22 cellular contexts compared by ENCODE assay signal in the genomic region with DNA sequence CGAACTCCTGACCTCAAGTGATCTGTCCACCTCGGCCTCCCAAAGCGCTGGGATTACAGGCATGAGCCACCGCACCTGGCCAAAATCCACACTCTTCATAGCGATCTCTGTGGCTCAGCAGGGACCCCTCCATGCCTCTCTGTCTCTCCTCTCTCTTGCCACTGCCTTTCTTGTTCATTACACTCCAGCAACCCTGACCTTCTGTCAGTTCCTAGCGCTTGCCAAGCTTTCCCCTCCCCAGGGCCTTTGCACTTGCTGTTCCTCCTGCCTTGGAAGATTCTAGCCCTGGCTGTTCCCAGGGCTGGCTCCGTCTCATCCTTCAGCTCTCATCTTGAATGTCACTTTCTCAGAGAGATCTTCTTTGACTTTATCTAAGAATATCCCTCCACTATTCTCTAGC. TPM values are rescaled to one million over a fixed set of nuclear protein-coding genes. Genes with fewer than 3 reads are reported as not detected.
"Had no signal": no experiment of that assay in that cellular context is flagged by ENCODE, and none has a peak within 500 bp of the region (broad histone marks: within the 10 kb centered on the region; RNA-seq: fewer than 3 reads in every experiment).

No MANE protein-coding gene starts in this region.

- H3K4me1 ChIP-seq: uterus had no signal

- H3K9me3 ChIP-seq: body of pancreas, neutrophil, stomach, transverse colon, uterus had no signal

- H3K4me3 ChIP-seq: body of pancreas, coronary artery, stomach, transverse colon, uterus had no signal

- H3K9me3 Mint-ChIP-seq: activated T-cell treated with anti-CD3 and anti-CD28 coated beads, Interleukin-2, amount 50 U/mL, for 72 hours; nephron progenitor cell had no signal

- ATAC-seq: activated CD8-positive, alpha-beta memory T cell treated with anti-CD3 and anti-CD28 coated beads, Interleukin-2, amount 10 ng/mL, durations not matched to agents 7 days and 5 days; activated CD8-positive, alpha-beta T cell treated with anti-CD3 and anti-CD28 coated beads, Interleukin-2, amount 10 ng/mL, durations not matched to agents 7 days and 5 days; body of pancreas; sciatic nerve had no signal

- H3K27me3 Mint-ChIP-seq: activated CD4-positive, alpha-beta T cell treated with anti-CD3 and anti-CD28 coated beads for 36 hours; activated naive CD8-positive, alpha-beta T cell; stimulated activated naive B cell treated with anti-CD40 and anti-IgM and Interleukin-4, amounts not matched to agents 10 μg/mL and 1 μg/mL and 100 μg/mL, for 72 hours had no signal

- FAIRE-seq: kidney, small intestine had no signal

- H3K27ac Mint-ChIP-seq: activated CD4-positive, alpha-beta T cell treated with anti-CD3 and anti-CD28 coated beads for 36 hours; activated CD8-positive, alpha-beta memory T cell treated with anti-CD3 and anti-CD28 coated beads, Interleukin-2, amount 10 ng/mL, durations not matched to agents 7 days and 5 days; activated CD8-positive, alpha-beta T cell treated with anti-CD3 and anti-CD28 coated beads, Interleukin-2, amount 10 ng/mL, durations not matched to agents 7 days and 5 days had no signal

- H3K27ac ChIP-seq: body of pancreas, coronary artery, neutrophil, stomach, transverse colon had no signal

- H3K27me3 ChIP-seq: body of pancreas, neutrophil, stomach, transverse colon, uterus had no signal

- DNase-seq: activated CD4-positive, CD25-positive, alpha-beta regulatory T cell; activated CD8-positive, alpha-beta memory T cell treated with anti-CD3 and anti-CD28 coated beads, Interleukin-2, amount 10 ng/mL, durations not matched to agents 7 days and 5 days; activated naive CD4-positive, alpha-beta T cell treated with Interleukin-2 at 50 U/mL for 16 hours; activated T-cell treated with anti-CD3 and anti-CD28 coated beads, Interleukin-2, amount 50 U/mL, for 72 hours; body of pancreas; head of caudate nucleus; hippocampal formation; kidney; nephron progenitor cell; small intestine; stimulated activated CD4-positive, alpha-beta T cell treated with anti-CD3 and anti-CD28 coated beads, Interleukin-15, amount 100 ng/mL, for 24 hours; stimulated activated CD4-positive, alpha-beta T cell treated with anti-CD3 and anti-CD28 coated beads, Interleukin-2, amount 100 ng/mL, for 24 hours; stimulated activated naive B cell treated with anti-CD40 and anti-IgM and Interleukin-4, amounts not matched to agents 10 μg/mL and 1 μg/mL and 100 μg/mL, for 72 hours; stomach; transverse colon; uterus had no signal

- H3K36me3 Mint-ChIP-seq: activated CD8-positive, alpha-beta memory T cell treated with anti-CD3 and anti-CD28 coated beads, Interleukin-2, amount 10 ng/mL, durations not matched to agents 7 days and 5 days; activated naive CD8-positive, alpha-beta T cell; stimulated activated naive B cell treated with anti-CD40 and anti-IgM and Interleukin-4, amounts not matched to agents 10 μg/mL and 1 μg/mL and 100 μg/mL, for 72 hours had no signal

- H3K4me3 Mint-ChIP-seq: activated CD4-positive, alpha-beta T cell treated with anti-CD3 and anti-CD28 coated beads for 36 hours; activated CD8-positive, alpha-beta memory T cell treated with anti-CD3 and anti-CD28 coated beads, Interleukin-2, amount 10 ng/mL, durations not matched to agents 7 days and 5 days; activated CD8-positive, alpha-beta T cell treated with anti-CD3 and anti-CD28 coated beads, Interleukin-2, amount 10 ng/mL, durations not matched to agents 7 days and 5 days; activated naive CD8-positive, alpha-beta T cell; stimulated activated naive B cell treated with anti-CD40 and anti-IgM and Interleukin-4, amounts not matched to agents 10 μg/mL and 1 μg/mL and 100 μg/mL, for 72 hours had no signal

- H3K36me3 ChIP-seq: neutrophil, stomach, transverse colon, uterus had no signal

RNA-seq across cellular contexts. Expression of gene MAP1LC3B2, which starts 39.0 kb away (rescaled TPM):
- total RNA-seq: body of pancreas had no signal
